Comparison of ENCODE assay signal across 23 cellular contexts in genomic region chr15:42338500-42338899, GRCh38. TPM values are rescaled to one million over a fixed set of nuclear protein-coding genes. Genes with fewer than 3 reads are reported as not detected.
DNase-seq lines count a peak whose midpoint lies in the region; ATAC-seq and TF ChIP-seq lines count a peak whose summit lies in the region.
"Had no signal": no experiment of that assay in that cellular context is flagged by ENCODE, and none has a peak within 500 bp of the region (broad histone marks: within the 10 kb centered on the region; RNA-seq: fewer than 3 reads in every experiment).

No MANE protein-coding gene starts in this region.

- intact Hi-C loops in sciatic nerve (cut with DNase I): no loop called here

- H3K9me3 ChIP-seq in HUES6 (ENCODE audit: control insufficient read depth, insufficient read depth, low read depth, low read length) (peaks cover 13% of the 10 kb centered on the region), neuronal stem cell (replicated peaks in 1 of 2; ENCODE audit: control insufficient read depth in 2 of 2, insufficient read depth in 1 of 2, low read depth in 1 of 2, low read length in 2 of 2) (peaks cover 0 to 12% of the 10 kb centered on the region in 2 donors)

- no CpG with 5 or more reads among the region's 2 CpGs for WGBS in neuronal stem cell (ENCODE audit: extremely low coverage in 2 of 2, insufficient read length in 2 of 2, insufficient replicate concordance in 1 of 2), 2 donors

- no peak overlapping the region for H3K18ac ChIP-seq in neuronal stem cell (ENCODE audit: low read length)

- no peak for ATAC-seq in sciatic nerve
- ATAC-seq: HCT116, SK-N-SH treated with all-trans-retinoic acid at 6 μM for 48 hours had no signal

- H3K14ac ChIP-seq in neuronal stem cell (ENCODE audit: low read length): no peak overlapping the region

- no peak overlapping the region for H3K4ac ChIP-seq in neuronal stem cell (ENCODE audit: low read length)

- H2BK5ac ChIP-seq in neuronal stem cell (ENCODE audit: low read length): no peak overlapping the region

- H3K9ac ChIP-seq in HUES6 (ENCODE audit: low read length): peak overlapping the region; percentile 26
- H3K9ac ChIP-seq in neuronal stem cell (ENCODE audit: low read depth, low read length, poor library complexity): no peak overlapping the region

- no peak overlapping the region for H3K4me2 ChIP-seq in neuronal stem cell (ENCODE audit: insufficient read depth, low read length, poor library complexity, severe bottlenecking)

- H3K4me3 ChIP-seq in HUES6 (ENCODE audit: low read depth, low read length) (no peak overlapping the region), neuronal stem cell (ENCODE audit: low read length in 2 of 2) (no peak overlapping the region)

- H4K91ac ChIP-seq in neuronal stem cell (ENCODE audit: low read depth, low read length, poor library complexity): no peak overlapping the region

- no peak overlapping the region for H2BK15ac ChIP-seq in neuronal stem cell (ENCODE audit: low read length)

- peak; percentile 7 for DNase-seq in NCI-H226
- DNase-seq in dermis blood vessel endothelial cell: peak; percentile 6
- DNase-seq in neuronal stem cell (ENCODE audit: low spot score): no peak
- DNase-seq in iPS-NIHi11 (ENCODE audit: low spot score): no peak
- no peak for DNase-seq in NCI-H524 treated with DMSO at 0.1 percent for 48 hours (lab: John Stamatoyannopoulos, UW)
- DNase-seq in sciatic nerve (ENCODE audit: low spot score): no peak
- no peak for DNase-seq in erythroblast (lab: John Stamatoyannopoulos, UW)
- DNase-seq: ACHN; CD4-positive, CD25-positive, alpha-beta regulatory T cell; COR-L47; DMS 273 treated with DMSO at 0.1 percent for 48 hours; GOT3; MM.1S; NCI-H1092; NCI-H1436 treated with DMSO at 0.1 percent for 48 hours; NCI-H2029 treated with DMSO at 0.1 percent for 48 hours; NCI-H2171 treated with DMSO at 0.1 percent for 48 hours; NCI-H446 treated with DMSO at 0.1 percent for 48 hours; NK-92 treated with Interleukin-12 subunit alpha and Interleukin-12 subunit beta, amount 100 ng/mL, for 24 hours; Right ventricle myocardium superior had no signal

- no peak overlapping the region for H2BK120ac ChIP-seq in neuronal stem cell (ENCODE audit: low read depth, low read length)

- H3K27ac ChIP-seq in HUES6 (ENCODE audit: low read depth, low read length) (no peak overlapping the region), neuronal stem cell (replicated peaks; ENCODE audit: low read length) (no peak overlapping the region)

- H2AK5ac ChIP-seq in neuronal stem cell (ENCODE audit: low read depth, low read length): no peak overlapping the region

- TF ChIP-seq POLR2A in erythroblast (IDR thresholded peaks at IDR 0.05; ENCODE audit: low read length): no peak

- H4K8ac ChIP-seq in neuronal stem cell (ENCODE audit: low read depth, low read length): no peak overlapping the region

- no peak overlapping the region for H3K23ac ChIP-seq in neuronal stem cell (ENCODE audit: low read depth, low read length, poor library complexity)

- H3K4me1 ChIP-seq in HUES6 (ENCODE audit: control insufficient read depth, insufficient read depth, low read length) (no peaks in the 10 kb centered on the region), neuronal stem cell (ENCODE audit: control insufficient read depth in 2 of 2, insufficient read depth in 1 of 2, low read depth in 1 of 2, low read length in 2 of 2) (no peaks in the 10 kb centered on the region)

- H3K27me3 ChIP-seq in HUES6 (ENCODE audit: control insufficient read depth, insufficient read depth, low read length) (no peaks in the 10 kb centered on the region), neuronal stem cell (ENCODE audit: control insufficient read depth in 3 of 3, insufficient read depth in 3 of 3, low read depth in 1 of 3, low read length in 3 of 3) (no peaks in the 10 kb centered on the region)

- H2BK12ac ChIP-seq in neuronal stem cell (ENCODE audit: low read length): no peak overlapping the region

- H2AFZ ChIP-seq in neuronal stem cell (ENCODE audit: low read length): peak overlapping the region; percentile 76

- no peaks in the 10 kb centered on the region for H3K36me3 ChIP-seq in HUES6 (ENCODE audit: control insufficient read depth, insufficient read depth, low read length)
- no peaks in the 10 kb centered on the region for H3K36me3 ChIP-seq in neuronal stem cell (replicated peaks in 1 of 2; ENCODE audit: control insufficient read depth in 2 of 2, insufficient read depth in 2 of 2, low read length in 2 of 2)

- no peaks in the 10 kb centered on the region for H3K79me1 ChIP-seq in neuronal stem cell (ENCODE audit: low read depth, low read length)

RNA-seq across cellular contexts. Expression of gene CAPN3, which starts 20.8 kb away (rescaled TPM):
- 0.37 and 2.4 TPM in 2 replicates for total RNA-seq in dermis blood vessel endothelial cell
- polyA plus RNA-seq in neuronal stem cell (2013, experiment 1 of 2): 0.32 TPM
- polyA plus RNA-seq in neuronal stem cell (2013, experiment 2 of 2): 0.25 TPM
- 21.9 TPM for total RNA-seq in sciatic nerve

Comparison
In these comparisons a context has a peak if more than half of its experiments do, and no peak if none do; other contexts are left out.
1. DNase-seq: peak in NCI-H226 (single experiment) and dermis blood vessel endothelial cell (single experiment); none in neuronal stem cell (single experiment), iPS-NIHi11 (single experiment), NCI-H524 treated with DMSO at 0.1 percent for 48 hours (single experiment), sciatic nerve (single experiment) and erythroblast (0 of 2).